22 cellular contexts compared by ENCODE assay signal in genomic region chr12:113269257-113269943, GRCh38.
"Had no signal": no experiment of that assay in that cellular context is flagged by ENCODE, and none has a peak within 500 bp of the region (broad histone marks: within the 10 kb centered on the region; RNA-seq: fewer than 3 reads in every experiment).

No MANE protein-coding gene starts in this region.

- H3K27me3 ChIP-seq: colonic mucosa, esophagus muscularis mucosa, spleen, transverse colon, uterus had no signal

- H3K9me3 Mint-ChIP-seq: activated CD4-positive, alpha-beta memory T cell treated with anti-CD3 and anti-CD28 coated beads, Interleukin-2, amount 10 ng/mL, durations not matched to agents 7 days and 5 days; activated CD4-positive, alpha-beta T cell treated with anti-CD3 and anti-CD28 coated beads, Interleukin-2, amount 10 ng/mL, durations not matched to agents 24 days and 14 days; activated naive CD4-positive, alpha-beta T cell treated with anti-CD3 and anti-CD28 coated beads, Interleukin-2, amount 50 U/mL, for 24 hours; central memory CD8-positive, alpha-beta T cell; memory B cell; stimulated activated naive CD8-positive, alpha-beta T cell treated with anti-CD3 and anti-CD28 coated beads, Interleukin-15, amount 100 ng/mL, for 72 hours; T-cell; T-helper 2 cell treated with Interferon-gamma antibody and Interleukin-4, amounts not matched to agents 5 μg/mL and 100 μg/mL, for 36 hours had no signal

- ATAC-seq: activated CD4-positive, CD25-positive, alpha-beta regulatory T cell treated with anti-CD3 and anti-CD28 coated beads, Interleukin-2, amount 50 U/mL, for 24 hours; stimulated activated naive CD8-positive, alpha-beta T cell treated with anti-CD3 and anti-CD28 coated beads, Interleukin-15, amount 100 ng/mL, for 72 hours; T-cell had no signal

- H3K27ac ChIP-seq: colonic mucosa, esophagus muscularis mucosa, spleen, VCaP had no signal

- DNase-seq: activated CD4-positive, alpha-beta memory T cell treated with anti-CD3 and anti-CD28 coated beads, Interleukin-2, amount 10 ng/mL, durations not matched to agents 7 days and 5 days; activated CD4-positive, alpha-beta T cell treated with anti-CD3 and anti-CD28 coated beads, Interleukin-2, amount 10 ng/mL, durations not matched to agents 24 days and 14 days; activated gamma-delta T cell treated with Interleukin-2 at 50 U/mL for 16 hours; colonic mucosa; glutamatergic neuron; hypothalamus; occipital lobe; spleen; stimulated activated CD4-positive, alpha-beta T cell treated with anti-CD3 and anti-CD28 coated beads, Interleukin-4, amount 100 ng/mL, for 24 hours; stimulated activated naive CD8-positive, alpha-beta T cell treated with anti-CD3 and anti-CD28 coated beads, Interleukin-15, amount 100 ng/mL, for 72 hours; T-cell; transverse colon; uterus had no signal

- H3K27ac Mint-ChIP-seq: activated CD4-positive, alpha-beta memory T cell treated with anti-CD3 and anti-CD28 coated beads, Interleukin-2, amount 10 ng/mL, durations not matched to agents 7 days and 5 days; activated CD4-positive, alpha-beta T cell treated with anti-CD3 and anti-CD28 coated beads, Interleukin-2, amount 10 ng/mL, durations not matched to agents 24 days and 14 days; activated naive CD4-positive, alpha-beta T cell treated with anti-CD3 and anti-CD28 coated beads, Interleukin-2, amount 50 U/mL, for 24 hours; memory B cell; stimulated activated naive CD8-positive, alpha-beta T cell treated with anti-CD3 and anti-CD28 coated beads, Interleukin-15, amount 100 ng/mL, for 72 hours; T-cell; T-helper 2 cell treated with Interferon-gamma antibody and Interleukin-4, amounts not matched to agents 5 μg/mL and 100 μg/mL, for 36 hours had no signal

- H3K27me3 Mint-ChIP-seq: activated CD4-positive, alpha-beta memory T cell treated with anti-CD3 and anti-CD28 coated beads, Interleukin-2, amount 10 ng/mL, durations not matched to agents 7 days and 5 days; activated CD4-positive, alpha-beta T cell treated with anti-CD3 and anti-CD28 coated beads, Interleukin-2, amount 10 ng/mL, durations not matched to agents 24 days and 14 days; activated naive CD4-positive, alpha-beta T cell treated with anti-CD3 and anti-CD28 coated beads, Interleukin-2, amount 50 U/mL, for 24 hours; central memory CD8-positive, alpha-beta T cell; memory B cell; stimulated activated naive CD8-positive, alpha-beta T cell treated with anti-CD3 and anti-CD28 coated beads, Interleukin-15, amount 100 ng/mL, for 72 hours; T-cell had no signal

- H3K4me1 ChIP-seq: colonic mucosa had no signal

- H3K4me3 Mint-ChIP-seq: activated CD4-positive, alpha-beta memory T cell treated with anti-CD3 and anti-CD28 coated beads, Interleukin-2, amount 10 ng/mL, durations not matched to agents 7 days and 5 days; activated CD4-positive, alpha-beta T cell treated with anti-CD3 and anti-CD28 coated beads, Interleukin-2, amount 10 ng/mL, durations not matched to agents 24 days and 14 days; activated naive CD4-positive, alpha-beta T cell treated with anti-CD3 and anti-CD28 coated beads, Interleukin-2, amount 50 U/mL, for 24 hours; central memory CD8-positive, alpha-beta T cell; memory B cell; stimulated activated naive CD8-positive, alpha-beta T cell treated with anti-CD3 and anti-CD28 coated beads, Interleukin-15, amount 100 ng/mL, for 72 hours; T-cell; T-helper 2 cell treated with Interferon-gamma antibody and Interleukin-4, amounts not matched to agents 5 μg/mL and 100 μg/mL, for 36 hours had no signal

- H3K9me3 ChIP-seq: colonic mucosa, esophagus muscularis mucosa, spleen, transverse colon, uterus had no signal

- H3K36me3 ChIP-seq: uterus had no signal

- H3K4me1 Mint-ChIP-seq: central memory CD8-positive, alpha-beta T cell; memory B cell had no signal

- FAIRE-seq: astrocyte, frontal cortex had no signal

- H3K4me3 ChIP-seq: colonic mucosa, esophagus muscularis mucosa, spleen, transverse colon, uterus had no signal
